ENCODE assay signal across 6 cellular contexts in the genomic region with DNA sequence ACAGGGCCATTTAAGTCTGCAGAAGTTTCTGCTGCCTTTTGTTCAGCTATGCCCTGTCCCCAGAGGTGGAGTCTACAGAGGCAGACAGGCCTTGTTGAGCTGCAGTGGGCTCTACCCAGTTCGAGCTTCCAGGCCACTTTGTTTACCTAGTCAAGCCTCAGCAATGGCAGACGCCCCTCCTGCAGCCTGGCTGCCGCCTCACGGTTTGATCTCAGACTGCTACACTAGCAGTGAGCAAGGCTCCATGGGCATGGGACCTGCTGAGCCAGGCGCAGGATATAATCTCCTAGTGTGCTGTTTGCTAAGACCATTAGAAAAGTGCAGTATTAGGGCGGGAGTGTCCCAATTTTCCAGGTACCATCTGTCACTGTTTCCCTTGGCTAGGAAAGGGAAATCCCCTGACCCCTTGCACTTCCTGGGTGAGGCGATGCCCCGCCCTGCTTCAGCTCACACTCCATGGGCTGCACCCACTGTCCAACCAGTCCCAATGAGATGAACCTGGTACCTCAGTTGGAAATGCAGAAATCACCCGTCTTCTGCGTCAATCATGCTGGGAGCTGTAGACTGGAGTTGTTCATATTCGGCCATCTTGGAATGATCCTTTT. TPM values are rescaled to one million over a fixed set of nuclear protein-coding genes. Genes with fewer than 3 reads are reported as not detected.
"Had no signal": no experiment of that assay in that cellular context is flagged by ENCODE, and none has a peak within 500 bp of the region (broad histone marks: within the 10 kb centered on the region; RNA-seq: fewer than 3 reads in every experiment).

No MANE protein-coding gene starts in this region.

RNA-seq across cellular contexts. Expression of a gene that starts 55.5 kb away (rescaled TPM):
- total RNA-seq: activated CD4-positive, alpha-beta memory T cell treated with anti-CD3 and anti-CD28 coated beads, Interleukin-2, amount 10 ng/mL, durations not matched to agents 7 days and 5 days; activated CD4-positive, alpha-beta T cell treated with anti-CD3 and anti-CD28 coated beads, Interleukin-2, amount 10 ng/mL, durations not matched to agents 24 days and 14 days; activated CD8-positive, alpha-beta memory T cell treated with anti-CD3 and anti-CD28 coated beads, Interleukin-2, amount 10 ng/mL, durations not matched to agents 7 days and 5 days; activated T-helper 2 cell treated with anti-CD3 and anti-CD28 coated beads, Interferon-gamma antibody, Interleukin-2, Interleukin-4, amounts not matched to agents 10 μg/mL and 5 μg/mL and 100 μg/mL, durations not matched to agents 14 hours and 24 hours and 36 hours; T-helper 1 cell treated with Interleukin-12 subunit alpha and Interleukin-12 subunit beta and Interleukin-4 antibody, amounts not matched to agents 30 ng/mL and 1 ng/mL, for 36 hours; T-helper 2 cell treated with Interferon-gamma antibody and Interleukin-4, amounts not matched to agents 100 ng/mL and 5 ng/mL, for 36 hours had no signal
